ENCODE assay signal across 18 cellular contexts in the genomic region with DNA sequence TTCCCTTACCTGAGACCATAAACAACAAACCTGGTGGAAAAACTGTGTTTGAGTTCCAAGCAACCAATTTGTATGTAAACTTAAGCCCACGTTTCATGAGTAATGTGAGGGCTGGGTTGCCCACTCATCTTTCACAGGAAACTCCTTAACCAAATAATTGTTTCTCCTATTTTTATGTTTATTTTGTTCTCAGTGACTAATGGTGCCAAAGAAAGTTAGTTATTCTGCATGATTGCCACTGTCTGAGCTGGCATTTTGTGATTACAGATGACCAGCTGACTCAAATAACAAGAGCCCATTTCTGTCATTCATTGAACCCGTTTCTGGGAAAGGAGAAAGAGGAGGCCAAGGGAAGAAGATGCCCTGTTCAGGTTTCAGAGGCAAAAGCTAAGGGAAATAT.
DNase-seq lines count a peak whose midpoint lies in the region; ATAC-seq, FAIRE-seq and TF ChIP-seq lines count a peak whose summit lies in the region.
"Had no signal": no experiment of that assay in that cellular context is flagged by ENCODE, and none has a peak within 500 bp of the region (broad histone marks: within the 10 kb centered on the region; RNA-seq: fewer than 3 reads in every experiment).

No MANE protein-coding gene starts in this region.

- no peaks in the 10 kb centered on the region for H3K79me2 ChIP-seq in neural progenitor cell (ENCODE audit: low read depth)

- H4K20me1 ChIP-seq in neural progenitor cell (ENCODE audit: low read depth) = no peaks in the 10 kb centered on the region

- no peaks in the 10 kb centered on the region for H3K36me3 Mint-ChIP-seq in neural progenitor cell
- no peaks in the 10 kb centered on the region for H3K36me3 Mint-ChIP-seq in T-helper 2 cell treated with Interferon-gamma antibody and Interleukin-4, amounts not matched to agents 5 μg/mL and 100 μg/mL, for 36 hours (ENCODE audit: low read depth)
- H3K36me3 Mint-ChIP-seq: CD8-positive, alpha-beta T cell had no signal

- H3K9ac ChIP-seq in neural progenitor cell = no peak overlapping the region

- FAIRE-seq in bronchial epithelial cell (lab: Jason Lieb, UNC) = no peak

- H3K36me3 ChIP-seq in bronchial epithelial cell (ENCODE audit: control insufficient read depth, insufficient read depth, low read length) = no peaks in the 10 kb centered on the region
- H3K36me3 ChIP-seq in neural progenitor cell = no peaks in the 10 kb centered on the region
- H3K36me3 ChIP-seq: BE2C had no signal

- TF ChIP-seq CTCF in bronchial epithelial cell (IDR thresholded peaks at IDR 0.05; ENCODE audit: insufficient read depth, low read length, severe bottlenecking) = no peak
- TF ChIP-seq CTCF in neural progenitor cell (IDR thresholded peaks at IDR 0.05) = no peak

- H3K4me3 Mint-ChIP-seq in neural progenitor cell = no peak overlapping the region
- H3K4me3 Mint-ChIP-seq in T-helper 2 cell treated with Interferon-gamma antibody and Interleukin-4, amounts not matched to agents 5 μg/mL and 100 μg/mL, for 36 hours = no peak overlapping the region
- H3K4me3 Mint-ChIP-seq: CD8-positive, alpha-beta T cell had no signal

- H3K27ac ChIP-seq in neural progenitor cell = no peak overlapping the region

- H3F3A ChIP-seq in neural progenitor cell (ENCODE audit: low read depth) = no peaks in the 10 kb centered on the region

- no peak overlapping the region for H3K27ac Mint-ChIP-seq in neural progenitor cell
- H3K27ac Mint-ChIP-seq in T-helper 2 cell treated with Interferon-gamma antibody and Interleukin-4, amounts not matched to agents 5 μg/mL and 100 μg/mL, for 36 hours = no peak overlapping the region
- H3K27ac Mint-ChIP-seq: CD8-positive, alpha-beta T cell had no signal

- no peak overlapping the region for H3K4me3 ChIP-seq in bronchial epithelial cell (ENCODE audit: low read depth, low read length)
- no peak overlapping the region for H3K4me3 ChIP-seq in neural progenitor cell

- no peaks in the 10 kb centered on the region for H3K9me3 ChIP-seq in neural progenitor cell (ENCODE audit: low read depth)
- H3K9me3 ChIP-seq: BE2C had no signal

- peaks cover 8% of the 10 kb centered on the region for H3K4me1 Mint-ChIP-seq in neural progenitor cell
- no peaks in the 10 kb centered on the region for H3K4me1 Mint-ChIP-seq in T-helper 2 cell treated with Interferon-gamma antibody and Interleukin-4, amounts not matched to agents 5 μg/mL and 100 μg/mL, for 36 hours (ENCODE audit: low read depth)

- H3K27me3 ChIP-seq in bronchial epithelial cell (ENCODE audit: control insufficient read depth, insufficient read depth, low read length) = no peaks in the 10 kb centered on the region
- H3K27me3 ChIP-seq in neural progenitor cell = no peaks in the 10 kb centered on the region
- H3K27me3 ChIP-seq: BE2C had no signal

- H3K9me3 Mint-ChIP-seq in neural progenitor cell = no peaks in the 10 kb centered on the region
- H3K9me3 Mint-ChIP-seq in T-helper 2 cell treated with Interferon-gamma antibody and Interleukin-4, amounts not matched to agents 5 μg/mL and 100 μg/mL, for 36 hours = no peaks in the 10 kb centered on the region
- H3K9me3 Mint-ChIP-seq: CD8-positive, alpha-beta T cell had no signal

- H3K27me3 Mint-ChIP-seq in neural progenitor cell (ENCODE audit: insufficient read depth, low read depth) = peaks cover 2% of the 10 kb centered on the region
- peaks cover 2% of the 10 kb centered on the region for H3K27me3 Mint-ChIP-seq in T-helper 2 cell treated with Interferon-gamma antibody and Interleukin-4, amounts not matched to agents 5 μg/mL and 100 μg/mL, for 36 hours (ENCODE audit: low read depth)

- peak overlapping the region; percentile 21 for H2AFZ ChIP-seq in neural progenitor cell (replicated peaks)

- H3K4me1 ChIP-seq in neural progenitor cell = peaks cover 8% of the 10 kb centered on the region
- H3K4me1 ChIP-seq: BE2C had no signal

- H3K4me2 ChIP-seq in neural progenitor cell = no peak overlapping the region

- no peak for ATAC-seq in GM18517 (IDR thresholded peaks at IDR 0.05; ENCODE audit: unreplicated experiment)
- ATAC-seq: CD8-positive, alpha-beta T cell; Panc1 had no signal

- DNase-seq in Daoy (ENCODE audit: low read depth) (peak; percentile 70), M059J (ENCODE audit: low read depth) (peak; percentile 81), bronchial epithelial cell (ENCODE audit: low read depth) (peak; percentile 47), neural progenitor cell (ENCODE audit: low spot score) (no peak), HCEC 1CT (no peak), NCI-H2107 (lab: John Stamatoyannopoulos, UW) (no peak)
- no peak for DNase-seq in T-helper 2 cell treated with Interferon-gamma antibody and Interleukin-4, amounts not matched to agents 5 μg/mL and 100 μg/mL, for 36 hours (ENCODE audit: low spot score)
- DNase-seq: BE2C; CD8-positive, alpha-beta T cell; GOT3; Karpas-422; NCI-H1436; NCI-H2029 treated with DMSO at 0.1 percent for 48 hours; NCI-H2227 treated with DMSO at 0.1 percent for 48 hours; NCI-H526 treated with DMSO at 0.1 percent for 48 hours; Right ventricle myocardium superior had no signal

Comparison
In these comparisons a context has a peak if more than half of its experiments do, and no peak if none do; other contexts are left out.
1. DNase-seq: peak in Daoy (single experiment), M059J (single experiment) and bronchial epithelial cell (single experiment); none in neural progenitor cell (single experiment), T-helper 2 cell treated with Interferon-gamma antibody and Interleukin-4, amounts not matched to agents 5 μg/mL and 100 μg/mL, for 36 hours (single experiment), HCEC 1CT (single experiment) and NCI-H2107 (single experiment).